8 cellular contexts compared by ENCODE assay signal in genomic region chr1:112716133-112716720, GRCh38. TPM values are rescaled to one million over a fixed set of nuclear protein-coding genes. Genes with fewer than 3 reads are reported as not detected.
DNase-seq lines count a peak whose midpoint lies in the region; ATAC-seq, FAIRE-seq and TF ChIP-seq lines count a peak whose summit lies in the region.

No MANE protein-coding gene starts in this region.

- H3K27me3 ChIP-seq in H7 (ENCODE audit: control insufficient read depth, insufficient read depth, low read length) (peaks cover 59% of the 10 kb centered on the region), ascending aorta (no peaks in the 10 kb centered on the region)

- peak; percentile 37 for ATAC-seq in T-helper 17 cell

- peak overlapping the region; percentile 72 for H3K27ac Mint-ChIP-seq in T-helper 17 cell

- H3K36me3 ChIP-seq in H7 (replicated peaks; ENCODE audit: control insufficient read depth, insufficient read depth, low read length) (no peaks in the 10 kb centered on the region), ascending aorta (no peaks in the 10 kb centered on the region)

- peak; percentile 95 for DNase-seq in DMS 273 (lab: John Stamatoyannopoulos, UW; ENCODE audit: unreplicated experiment)
- DNase-seq in H7: peak; percentile 93
- DNase-seq in NCI-H146 treated with DMSO at 0.1 percent for 48 hours (lab: John Stamatoyannopoulos, UW; ENCODE audit: unreplicated experiment): peak; percentile 59
- peak; percentile 66 to 72 (median 72) for DNase-seq in T-helper 17 cell
- DNase-seq in ascending aorta (ENCODE audit: low spot score in 2 of 2): peak in 1 of 2 donors; percentile 92
- peak; percentile 93 for DNase-seq in hepatic stellate cell (ENCODE audit: low spot score)
- peak; percentile 83 for DNase-seq in pulmonary artery endothelial cell (ENCODE audit: low read depth, low spot score)
- peak; percentile 91 for DNase-seq in urothelium cell line (ENCODE audit: low spot score)

- peak; percentile 85 to 94 (median 93) for TF ChIP-seq CTCF in ascending aorta (IDR thresholded peaks at IDR 0.05)

- intact Hi-C loops in ascending aorta (cut with DNase I): loop anchor here (1.0 to 5.0 kb wide), 8 partner anchors 89 to 1096 kb away; partner anchors contain the start of genes LRIG2, MAGI3, RSBN1 and SLC16A1

- H3K27me3 Mint-ChIP-seq in T-helper 17 cell: peaks cover 16% of the 10 kb centered on the region

- H3K4me3 ChIP-seq in H7 (ENCODE audit: insufficient read depth, low read depth, low read length) (peak overlapping the region; percentile 58; the same call in 1 of the 2 replicates), ascending aorta (peak overlapping the region; percentile 80 to 85)

- H3K4me3 Mint-ChIP-seq in T-helper 17 cell: peak overlapping the region; percentile 96

- peaks cover 17% of the 10 kb centered on the region for H3K4me1 Mint-ChIP-seq in T-helper 17 cell

- no peak for FAIRE-seq in urothelium cell line (lab: Jason Lieb, UNC)

- peak overlapping the region; percentile 62 to 63 for H3K27ac ChIP-seq in ascending aorta

- peaks cover 6 to 13% of the 10 kb centered on the region in 2 donors for H3K4me1 ChIP-seq in ascending aorta

- no peaks in the 10 kb centered on the region for H3K36me3 Mint-ChIP-seq in T-helper 17 cell (ENCODE audit: low read depth)

- H3K9me3 ChIP-seq in T-helper 17 cell (ENCODE audit: control insufficient read depth, low read length, poor library complexity, severe bottlenecking) (no peaks in the 10 kb centered on the region), ascending aorta (no peaks in the 10 kb centered on the region)

RNA-seq across cellular contexts. Expression of gene PPM1J, which starts 1.1 kb away (rescaled TPM):
- 4.6 and 7.7 TPM in 2 replicates for total RNA-seq in H7 (2014; rRNA removed; shearing (Covaris generic))
- total RNA-seq in T-helper 17 cell (under 1 TPM; 0.20 to 0.42 TPM), ascending aorta (10.0 TPM), pulmonary artery endothelial cell (0.81 and 1.8 TPM in 2 replicates)

RNA-seq across cellular contexts. Expression of gene RHOC, which starts 9.3 kb away (rescaled TPM):
- 71.9 and 121 TPM in 2 replicates for total RNA-seq in H7 (2014; rRNA removed; shearing (Covaris generic))
- total RNA-seq in T-helper 17 cell: 10 to 100 TPM; 16.9 to 34.4 TPM
- total RNA-seq in ascending aorta: 379 TPM
- 919 and 1,091 TPM in 2 replicates for total RNA-seq in pulmonary artery endothelial cell

RNA-seq across cellular contexts. Expression of gene MOV10, which starts 41.8 kb away (rescaled TPM):
- total RNA-seq in H7 (2014; rRNA removed; shearing (Covaris generic)): 54.5 and 57.1 TPM in 2 replicates
- total RNA-seq in T-helper 17 cell (10 to 100 TPM; 72.5 to 72.7 TPM), ascending aorta (69.5 TPM), pulmonary artery endothelial cell (40.8 and 60.3 TPM in 2 replicates)
